ENCODE assay signal across 8 cellular contexts in the genomic region with DNA sequence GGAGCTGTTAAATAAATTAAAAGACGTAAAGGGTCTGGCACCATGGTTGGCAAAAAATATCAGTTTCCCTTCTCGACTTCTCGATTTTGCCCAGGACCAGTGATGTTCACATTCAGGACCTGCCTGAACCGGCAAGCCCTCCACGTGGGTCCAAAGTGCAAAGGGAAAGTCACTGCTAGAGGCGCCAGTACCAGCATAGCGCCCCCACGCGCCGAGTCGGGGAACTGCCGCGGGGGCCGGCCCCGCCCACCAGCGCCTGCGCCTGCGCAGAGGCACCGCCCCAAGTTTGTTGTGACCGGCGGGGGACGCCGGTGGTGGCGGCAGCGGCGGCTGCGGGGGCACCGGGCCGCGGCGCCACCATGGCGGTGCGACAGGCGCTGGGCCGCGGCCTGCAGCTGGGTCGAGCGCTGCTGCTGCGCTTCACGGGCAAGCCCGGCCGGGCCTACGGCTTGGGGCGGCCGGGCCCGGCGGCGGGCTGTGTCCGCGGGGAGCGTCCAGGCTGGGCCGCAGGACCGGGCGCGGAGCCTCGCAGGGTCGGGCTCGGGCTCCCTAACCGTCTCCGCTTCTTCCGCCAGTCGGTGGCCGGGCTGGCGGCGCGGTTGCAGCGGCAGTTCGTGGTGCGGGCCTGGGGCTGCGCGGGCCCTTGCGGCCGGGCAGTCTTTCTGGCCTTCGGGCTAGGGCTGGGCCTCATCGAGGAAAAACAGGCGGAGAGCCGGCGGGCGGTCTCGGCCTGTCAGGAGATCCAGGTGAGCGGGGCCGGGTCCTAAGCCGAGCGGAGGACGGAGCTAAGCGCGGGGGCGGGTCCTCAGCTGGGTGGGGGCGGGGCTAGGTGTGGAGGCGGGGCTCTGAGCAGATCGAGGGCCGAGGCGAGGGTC. TPM values are rescaled to one million over a fixed set of nuclear protein-coding genes. Genes with fewer than 3 reads are reported as not detected.
A peak's percentile ranks its signal among the peaks of the same experiment; 100 is the strongest.
DNase-seq lines count a peak whose midpoint lies in the region; ATAC-seq and TF ChIP-seq lines count a peak whose summit lies in the region.

A gene (plus strand): TSS at position 269 of the 875 bp plus-strand sequence. CDS start 91 bp downstream, at position 360.

- H3K4me1 ChIP-seq in body of pancreas: peaks cover 18% of the 10 kb centered on the region

- ATAC-seq in body of pancreas: peak; percentile 90
- ATAC-seq in sciatic nerve: peak; percentile 93
- no peak for ATAC-seq in HG03520 (IDR thresholded peaks at IDR 0.05; ENCODE audit: unreplicated experiment)

- intact Hi-C loops in body of pancreas (cut with DNase I): no loop called here
- intact Hi-C loops in sciatic nerve (cut with DNase I): no loop called here

- TF ChIP-seq POLR2A in body of pancreas (IDR thresholded peaks at IDR 0.05): peak; percentile 38 to 60 (median 56)

- H3K36me3 ChIP-seq in body of pancreas (replicated peaks in 1 of 2; ENCODE audit: insufficient read depth in 1 of 2, low read depth in 2 of 2): peaks cover 0 to 7% of the 10 kb centered on the region in 2 donors

- H3K9me3 ChIP-seq in body of pancreas: no peaks in the 10 kb centered on the region

- peak within 1 kb of the TSS; percentile 72 to 96 (median 89) for H3K27ac ChIP-seq in body of pancreas

- no peaks in the 10 kb centered on the region for H3K27me3 ChIP-seq in body of pancreas

- TF ChIP-seq CTCF in HFF-Myc (IDR thresholded peaks at IDR 0.05; ENCODE audit: low read depth, low read length, missing control alignments) (peak; percentile 91), body of pancreas (IDR thresholded peaks at IDR 0.05) (peak; percentile 93 to 100 (median 97))

- WGBS in body of pancreas, 2 donors: 1 to 4% methylated on average over 17 to 58 of the region's 93 CpGs

- peak; percentile 81 for DNase-seq in Daoy (ENCODE audit: low read depth)
- DNase-seq in HFF-Myc (ENCODE audit: extremely low read depth, low read depth): peak; percentile 49
- DNase-seq in NCI-H187 (lab: John Stamatoyannopoulos, UW): peak; percentile 21 to 77
- peak; percentile 90 for DNase-seq in UCSD-AML1 (lab: John Stamatoyannopoulos, UW; ENCODE audit: unreplicated experiment)
- peak; percentile 83 to 85 (median 84) for DNase-seq in body of pancreas
- DNase-seq in iPS DF 4.7 (ENCODE audit: extremely low read depth, low spot score): peak; percentile 51
- peak; percentile 85 for DNase-seq in sciatic nerve (ENCODE audit: low spot score)

- peak within 1 kb of the TSS; percentile 62 for H3K4me3 ChIP-seq in HFF-Myc (replicated peaks; ENCODE audit: low read depth, low read length)
- peak within 1 kb of the TSS; percentile 76 to 93 for H3K4me3 ChIP-seq in body of pancreas

RNA-seq across cellular contexts. Expression of the gene that starts here (rescaled TPM):
- total RNA-seq in Daoy (2014; rRNA removed; shearing (Covaris generic)): 76.0 and 78.5 TPM in 2 replicates
- total RNA-seq in body of pancreas (10 to 100 TPM; 40.9 to 67.5 TPM), sciatic nerve (72.3 TPM)
